Comparison of ENCODE assay signal across 18 cellular contexts in genomic region chr18:67072789-67073188, GRCh38.
"Had no signal": no experiment of that assay in that cellular context is flagged by ENCODE, and none has a peak within 500 bp of the region (broad histone marks: within the 10 kb centered on the region; RNA-seq: fewer than 3 reads in every experiment).

No MANE protein-coding gene starts in this region.

- H3K36me3 ChIP-seq: cardiac muscle cell, heart right ventricle, left ventricle myocardium inferior, transverse colon had no signal

- FAIRE-seq: astrocyte, colon, frontal cortex, keratinocyte had no signal

- H3K27ac ChIP-seq: cardiac muscle cell, heart right ventricle, left ventricle myocardium inferior, transverse colon had no signal

- H3K4me1 ChIP-seq: heart right ventricle, left ventricle myocardium inferior, transverse colon had no signal

- ATAC-seq: activated T-helper 17 cell treated with anti-CD3 and anti-CD28 coated beads, Interleukin-2, amount 50 U/mL, for 72 hours; heart right ventricle; sciatic nerve had no signal

- H3K4me3 ChIP-seq: cardiac muscle cell, heart right ventricle, left ventricle myocardium inferior, transverse colon had no signal

- DNase-seq: activated CD4-positive, alpha-beta T cell treated with anti-CD3 and anti-CD28 coated beads, Interleukin-2, amount 10 ng/mL, durations not matched to agents 7 days and 5 days; activated CD4-positive, CD25-positive, alpha-beta regulatory T cell; activated CD8-positive, alpha-beta memory T cell treated with anti-CD3 and anti-CD28 coated beads for 24 hours; activated naive CD4-positive, alpha-beta T cell treated with anti-CD3 and anti-CD28 coated beads for 36 hours; heart right ventricle; left ventricle myocardium inferior; mesenchymal stem cell; nephron progenitor cell; stimulated activated naive CD4-positive, alpha-beta T cell; substantia nigra; transverse colon had no signal

- H3K9me3 ChIP-seq: heart right ventricle, left ventricle myocardium inferior, transverse colon had no signal

- H3K27me3 ChIP-seq: cardiac muscle cell, heart right ventricle, transverse colon had no signal
